ENCODE assay signal across 9 cellular contexts in genomic region chr20:31684153-31685003, GRCh38. TPM values are rescaled to one million over a fixed set of nuclear protein-coding genes. Genes with fewer than 3 reads are reported as not detected.
DNase-seq lines count a peak whose midpoint lies in the region; ATAC-seq lines count a peak whose summit lies in the region.
"Had no signal": no experiment of that assay in that cellular context is flagged by ENCODE, and none has a peak within 500 bp of the region (broad histone marks: within the 10 kb centered on the region; RNA-seq: fewer than 3 reads in every experiment).

No MANE protein-coding gene starts in this region.

- H3K4ac ChIP-seq in neuronal stem cell (ENCODE audit: low read length): no peak overlapping the region

- peak overlapping the region; percentile 85 for H3K27ac Mint-ChIP-seq in activated CD8-positive, alpha-beta T cell treated with anti-CD3 and anti-CD28 coated beads, Interleukin-2, amount 10 ng/mL, durations not matched to agents 7 days and 5 days

- H4K91ac ChIP-seq in neuronal stem cell (ENCODE audit: low read depth, low read length, poor library complexity): no peak overlapping the region

- ATAC-seq in GM18858 (IDR thresholded peaks at IDR 0.05; ENCODE audit: unreplicated experiment) (peak; percentile 31), HG02938 (IDR thresholded peaks at IDR 0.05; ENCODE audit: unreplicated experiment) (peak; percentile 42), GM21381 (IDR thresholded peaks at IDR 0.05; ENCODE audit: unreplicated experiment) (no peak), HG02973 (IDR thresholded peaks at IDR 0.05; ENCODE audit: unreplicated experiment) (no peak)
- ATAC-seq in activated CD8-positive, alpha-beta T cell treated with anti-CD3 and anti-CD28 coated beads, Interleukin-2, amount 10 ng/mL, durations not matched to agents 7 days and 5 days: peak; percentile 67

- no peaks in the 10 kb centered on the region for H3K27me3 Mint-ChIP-seq in activated CD8-positive, alpha-beta T cell treated with anti-CD3 and anti-CD28 coated beads, Interleukin-2, amount 10 ng/mL, durations not matched to agents 7 days and 5 days (ENCODE audit: low read depth)

- peaks cover 80% of the 10 kb centered on the region for H3K36me3 Mint-ChIP-seq in activated CD8-positive, alpha-beta T cell treated with anti-CD3 and anti-CD28 coated beads, Interleukin-2, amount 10 ng/mL, durations not matched to agents 7 days and 5 days (ENCODE audit: low read depth)

- no peak overlapping the region for H3K23ac ChIP-seq in neuronal stem cell (ENCODE audit: low read depth, low read length, poor library complexity)

- peak overlapping the region; percentile 16 for H2AK5ac ChIP-seq in neuronal stem cell (ENCODE audit: low read depth, low read length)

- H3K18ac ChIP-seq in neuronal stem cell (ENCODE audit: low read length): no peak overlapping the region

- H3K9me3 Mint-ChIP-seq in activated CD8-positive, alpha-beta T cell treated with anti-CD3 and anti-CD28 coated beads, Interleukin-2, amount 10 ng/mL, durations not matched to agents 7 days and 5 days (ENCODE audit: insufficient read depth): no peaks in the 10 kb centered on the region

- H3K14ac ChIP-seq in neuronal stem cell (ENCODE audit: low read length): no peak overlapping the region

- no peak overlapping the region for H2AFZ ChIP-seq in neuronal stem cell (ENCODE audit: low read length)

- DNase-seq in activated CD8-positive, alpha-beta T cell treated with anti-CD3 and anti-CD28 coated beads, Interleukin-2, amount 10 ng/mL, durations not matched to agents 7 days and 5 days: no peak
- DNase-seq in neuronal stem cell (ENCODE audit: low spot score) (no peak), D341Med (ENCODE audit: low spot score) (no peak)
- DNase-seq in activated effector memory CD4-positive, alpha-beta T cell treated with Interleukin-2 at 50 U/mL for 16 hours: no peak

- H3K4me1 Mint-ChIP-seq in activated CD8-positive, alpha-beta T cell treated with anti-CD3 and anti-CD28 coated beads, Interleukin-2, amount 10 ng/mL, durations not matched to agents 7 days and 5 days (ENCODE audit: low read depth): peaks cover 82% of the 10 kb centered on the region

- POLR2A ChIA-PET in activated CD8-positive, alpha-beta T cell treated with anti-CD3 and anti-CD28 coated beads, Interleukin-2, amount 10 ng/mL, durations not matched to agents 7 days and 5 days (lab: Charles Lee): interaction anchor here (0.9 to 4.9 kb wide), 8 partner anchors 9 to 38 kb away, joined by 4 to 74 read pairs (median 14); partner anchors contain the start of gene BCL2L1

- no peak overlapping the region for H3K27ac ChIP-seq in neuronal stem cell (replicated peaks; ENCODE audit: low read length)

- no peaks in the 10 kb centered on the region for H3K27me3 ChIP-seq in neuronal stem cell (ENCODE audit: control insufficient read depth in 3 of 3, insufficient read depth in 3 of 3, low read depth in 1 of 3, low read length in 3 of 3)

- no peak overlapping the region for H2BK12ac ChIP-seq in neuronal stem cell (ENCODE audit: low read length)

- H3K4me2 ChIP-seq in neuronal stem cell (ENCODE audit: insufficient read depth, low read length, poor library complexity, severe bottlenecking): no peak overlapping the region

- WGBS in neuronal stem cell (ENCODE audit: extremely low coverage in 2 of 2, insufficient read length in 2 of 2, insufficient replicate concordance in 1 of 2), 2 donors: no CpG with 5 or more reads among the region's 11 CpGs

- H3K9me3 ChIP-seq in neuronal stem cell (replicated peaks in 1 of 2; ENCODE audit: control insufficient read depth in 2 of 2, insufficient read depth in 1 of 2, low read depth in 1 of 2, low read length in 2 of 2): peaks cover 0 to 11% of the 10 kb centered on the region in 2 donors

- no peak overlapping the region for H2BK15ac ChIP-seq in neuronal stem cell (ENCODE audit: low read length)

- H4K8ac ChIP-seq in neuronal stem cell (ENCODE audit: low read depth, low read length): no peak overlapping the region

- CTCF ChIA-PET in activated CD8-positive, alpha-beta T cell treated with anti-CD3 and anti-CD28 coated beads, Interleukin-2, amount 10 ng/mL, durations not matched to agents 7 days and 5 days (lab: Charles Lee): interaction anchor here (1.2 to 5.9 kb wide), 6 partner anchors 9 to 72 kb away, joined by 5 to 73 read pairs (median 16); partner anchors contain the start of gene BCL2L1

- no peak overlapping the region for H3K4me3 ChIP-seq in neuronal stem cell (ENCODE audit: low read length in 2 of 2)

- peaks cover 3% of the 10 kb centered on the region for H3K79me1 ChIP-seq in neuronal stem cell (ENCODE audit: low read depth, low read length)

- no peak overlapping the region for H3K9ac ChIP-seq in neuronal stem cell (ENCODE audit: low read depth, low read length, poor library complexity)

- peaks cover 0 to 54% of the 10 kb centered on the region in 2 donors for H3K36me3 ChIP-seq in neuronal stem cell (replicated peaks in 1 of 2; ENCODE audit: control insufficient read depth in 2 of 2, insufficient read depth in 2 of 2, low read length in 2 of 2)

- H3K4me3 Mint-ChIP-seq in activated CD8-positive, alpha-beta T cell treated with anti-CD3 and anti-CD28 coated beads, Interleukin-2, amount 10 ng/mL, durations not matched to agents 7 days and 5 days: no peak overlapping the region

- H3K4me1 ChIP-seq in neuronal stem cell (ENCODE audit: control insufficient read depth in 2 of 2, insufficient read depth in 1 of 2, low read depth in 1 of 2, low read length in 2 of 2): peaks cover under 1 to 1% of the 10 kb centered on the region in 2 donors

- H2BK5ac ChIP-seq in neuronal stem cell (ENCODE audit: low read length): no peak overlapping the region

- no peak overlapping the region for H2BK120ac ChIP-seq in neuronal stem cell (ENCODE audit: low read depth, low read length)

RNA-seq across cellular contexts. Expression of gene BCL2L1, which starts 38.3 kb away (rescaled TPM):
- 10 to 100 TPM; 71.4 to 73.0 TPM for total RNA-seq in activated CD8-positive, alpha-beta T cell treated with anti-CD3 and anti-CD28 coated beads, Interleukin-2, amount 10 ng/mL, durations not matched to agents 7 days and 5 days
- 37.9 TPM for polyA plus RNA-seq in neuronal stem cell (2013, experiment 1 of 2)
- polyA plus RNA-seq in neuronal stem cell (2013, experiment 2 of 2): 38.2 TPM

RNA-seq across cellular contexts. Expression of gene COX4I2, which starts 46.7 kb away (rescaled TPM):
- not detected for total RNA-seq in activated CD8-positive, alpha-beta T cell treated with anti-CD3 and anti-CD28 coated beads, Interleukin-2, amount 10 ng/mL, durations not matched to agents 7 days and 5 days
- 0.10 TPM for polyA plus RNA-seq in neuronal stem cell (2013, experiment 1 of 2)
- polyA plus RNA-seq in neuronal stem cell (2013, experiment 2 of 2): not detected
- polyA plus RNA-seq: neural cell had no signal

RNA-seq across cellular contexts. Expression of gene TPX2, which starts 54.7 kb away (rescaled TPM):
- total RNA-seq in activated CD8-positive, alpha-beta T cell treated with anti-CD3 and anti-CD28 coated beads, Interleukin-2, amount 10 ng/mL, durations not matched to agents 7 days and 5 days: 100 to 1,000 TPM; 172 to 174 TPM
- 174 TPM for polyA plus RNA-seq in neuronal stem cell (2013, experiment 1 of 2)
- polyA plus RNA-seq in neuronal stem cell (2013, experiment 2 of 2): 172 TPM

Comparison
In these comparisons a context has a peak if more than half of its experiments do, and no peak if none do; other contexts are left out.
1. ATAC-seq: peak in GM18858 (single experiment), HG02938 (single experiment) and activated CD8-positive, alpha-beta T cell treated with anti-CD3 and anti-CD28 coated beads, Interleukin-2, amount 10 ng/mL, durations not matched to agents 7 days and 5 days (single experiment); none in GM21381 (single experiment) and HG02973 (single experiment).